10 cellular contexts compared by ENCODE assay signal in genomic region chr16:17173134-17173729, GRCh38.
DNase-seq lines count a peak whose midpoint lies in the region; ATAC-seq lines count a peak whose summit lies in the region.
"Had no signal": no experiment of that assay in that cellular context is flagged by ENCODE, and none has a peak within 500 bp of the region (broad histone marks: within the 10 kb centered on the region; RNA-seq: fewer than 3 reads in every experiment).

No MANE protein-coding gene starts in this region.

- no peaks in the 10 kb centered on the region for H3K27me3 ChIP-seq in right cardiac atrium (ENCODE audit: control insufficient read depth, insufficient read depth)

- peak; percentile 27 for DNase-seq in Jurkat, Clone E6-1 (ENCODE audit: low read depth, low spot score)
- peak; percentile 58 for DNase-seq in activated CD8-positive, alpha-beta T cell treated with anti-CD3 and anti-CD28 coated beads, Interleukin-2, amount 10 ng/mL, durations not matched to agents 7 days and 5 days
- DNase-seq in right cardiac atrium = peak in 2 of 3 donors; percentile 59 to 62
- peak; percentile 11 for DNase-seq in stromal cell of bone marrow (ENCODE audit: low read depth)
- DNase-seq in activated T-cell treated with anti-CD3 and anti-CD28 coated beads, Interleukin-2, amount 50 U/mL, for 1 hour = no peak
- DNase-seq: NCI-H2029 treated with DMSO at 0.1 percent for 48 hours had no signal

- H3K4me1 Mint-ChIP-seq in activated CD8-positive, alpha-beta T cell treated with anti-CD3 and anti-CD28 coated beads, Interleukin-2, amount 10 ng/mL, durations not matched to agents 7 days and 5 days (ENCODE audit: low read depth) = peaks cover 20% of the 10 kb centered on the region

- 71% methylated on average over 12 of the region's 12 CpGs for WGBS in right cardiac atrium

- intact Hi-C loops in right cardiac atrium (cut with DNase I) = no loop called here

- no peak overlapping the region for H3K4me3 Mint-ChIP-seq in activated CD8-positive, alpha-beta T cell treated with anti-CD3 and anti-CD28 coated beads, Interleukin-2, amount 10 ng/mL, durations not matched to agents 7 days and 5 days
- H3K4me3 Mint-ChIP-seq: stimulated activated naive CD8-positive, alpha-beta T cell treated with anti-CD3 and anti-CD28 coated beads, Interleukin-15, Interleukin-2, amounts not matched to agents 100 ng/mL and 50 ng/mL, for 24 hours; T-helper 2 cell treated with Interferon-gamma antibody and Interleukin-4, amounts not matched to agents 5 μg/mL and 100 μg/mL, for 36 hours had no signal

- no peaks in the 10 kb centered on the region for H3K9me3 ChIP-seq in right cardiac atrium (ENCODE audit: control insufficient read depth, low read length)

- H3K27ac ChIP-seq in right cardiac atrium (ENCODE audit: low read length) = no peak overlapping the region

- no peaks in the 10 kb centered on the region for H3K27me3 Mint-ChIP-seq in activated CD8-positive, alpha-beta T cell treated with anti-CD3 and anti-CD28 coated beads, Interleukin-2, amount 10 ng/mL, durations not matched to agents 7 days and 5 days (ENCODE audit: low read depth)
- H3K27me3 Mint-ChIP-seq: stimulated activated naive CD8-positive, alpha-beta T cell treated with anti-CD3 and anti-CD28 coated beads, Interleukin-15, Interleukin-2, amounts not matched to agents 100 ng/mL and 50 ng/mL, for 24 hours had no signal

- peaks cover 61% of the 10 kb centered on the region for H3K36me3 Mint-ChIP-seq in activated CD8-positive, alpha-beta T cell treated with anti-CD3 and anti-CD28 coated beads, Interleukin-2, amount 10 ng/mL, durations not matched to agents 7 days and 5 days (ENCODE audit: low read depth)

- POLR2A ChIA-PET in activated CD8-positive, alpha-beta T cell treated with anti-CD3 and anti-CD28 coated beads, Interleukin-2, amount 10 ng/mL, durations not matched to agents 7 days and 5 days (lab: Charles Lee) = no interaction called here

- no peak overlapping the region for H3K27ac Mint-ChIP-seq in activated CD8-positive, alpha-beta T cell treated with anti-CD3 and anti-CD28 coated beads, Interleukin-2, amount 10 ng/mL, durations not matched to agents 7 days and 5 days
- H3K27ac Mint-ChIP-seq: stimulated activated naive CD8-positive, alpha-beta T cell treated with anti-CD3 and anti-CD28 coated beads, Interleukin-15, Interleukin-2, amounts not matched to agents 100 ng/mL and 50 ng/mL, for 24 hours; T-helper 2 cell treated with Interferon-gamma antibody and Interleukin-4, amounts not matched to agents 5 μg/mL and 100 μg/mL, for 36 hours had no signal

- H3K4me1 ChIP-seq in right cardiac atrium (ENCODE audit: control insufficient read depth, insufficient read depth, low read length) = peaks cover 2% of the 10 kb centered on the region

- H3K9me3 Mint-ChIP-seq in activated CD8-positive, alpha-beta T cell treated with anti-CD3 and anti-CD28 coated beads, Interleukin-2, amount 10 ng/mL, durations not matched to agents 7 days and 5 days (ENCODE audit: insufficient read depth) = no peaks in the 10 kb centered on the region
- H3K9me3 Mint-ChIP-seq: stimulated activated naive CD8-positive, alpha-beta T cell treated with anti-CD3 and anti-CD28 coated beads, Interleukin-15, Interleukin-2, amounts not matched to agents 100 ng/mL and 50 ng/mL, for 24 hours; T-helper 2 cell treated with Interferon-gamma antibody and Interleukin-4, amounts not matched to agents 5 μg/mL and 100 μg/mL, for 36 hours had no signal

- CTCF ChIA-PET in activated CD8-positive, alpha-beta T cell treated with anti-CD3 and anti-CD28 coated beads, Interleukin-2, amount 10 ng/mL, durations not matched to agents 7 days and 5 days (lab: Charles Lee) = no interaction called here

- peak; percentile 44 for ATAC-seq in activated CD8-positive, alpha-beta T cell treated with anti-CD3 and anti-CD28 coated beads, Interleukin-2, amount 10 ng/mL, durations not matched to agents 7 days and 5 days
- ATAC-seq in right cardiac atrium = peak; percentile 49 to 63
- no peak for ATAC-seq in GM18861 (IDR thresholded peaks at IDR 0.05; ENCODE audit: unreplicated experiment)
- ATAC-seq in GM21423 (IDR thresholded peaks at IDR 0.05; ENCODE audit: unreplicated experiment) = no peak

- H3K4me3 ChIP-seq in Jurkat, Clone E6-1 (ENCODE audit: low read length) = no peak overlapping the region
- no peak overlapping the region for H3K4me3 ChIP-seq in right cardiac atrium (ENCODE audit: low read length)

Comparison
In these comparisons a context has a peak if more than half of its experiments do, and no peak if none do; other contexts are left out.
1. ATAC-seq: peak in activated CD8-positive, alpha-beta T cell treated with anti-CD3 and anti-CD28 coated beads, Interleukin-2, amount 10 ng/mL, durations not matched to agents 7 days and 5 days (single experiment) and right cardiac atrium (2 of 2); none in GM18861 (single experiment) and GM21423 (single experiment).